ENCODE assay signal across 2 cellular contexts in the genomic region with DNA sequence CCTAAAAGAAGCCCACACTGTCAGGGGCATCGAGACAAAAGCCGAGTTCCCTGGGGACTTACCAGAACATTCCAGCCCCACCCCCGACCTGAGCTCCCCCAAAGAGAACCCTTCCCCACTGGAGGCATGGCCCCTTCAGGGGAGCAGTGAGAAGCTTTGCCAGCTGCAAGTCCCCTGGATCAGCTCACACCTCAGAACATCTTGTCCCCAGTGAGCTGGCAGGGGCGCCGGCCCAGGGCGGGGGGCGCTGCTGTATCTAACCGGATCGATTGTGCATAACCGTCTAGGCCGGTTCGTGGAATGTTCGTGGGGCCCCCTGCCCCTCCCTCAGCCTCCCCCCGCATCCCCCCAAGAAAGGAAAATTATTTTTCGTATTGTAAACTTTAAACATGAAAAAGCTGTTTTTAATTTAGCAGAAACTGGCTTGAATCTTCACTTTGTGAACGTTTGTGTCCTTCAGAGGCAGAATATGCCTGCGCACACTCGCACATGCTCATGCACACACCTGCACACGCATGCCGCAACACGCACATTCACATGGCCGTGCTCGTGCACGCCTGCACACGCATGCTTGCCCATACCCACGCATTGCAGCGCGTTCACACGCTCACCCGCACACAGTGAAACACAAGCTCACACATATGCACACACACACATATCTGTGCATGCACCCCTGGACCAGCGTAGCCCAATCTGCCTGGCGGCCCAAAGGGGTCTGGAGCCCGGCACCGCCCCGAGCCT.
TF ChIP-seq lines count a peak whose summit lies in the region.

No MANE protein-coding gene starts in this region.

TF ChIP-seq in GM23338, 12 proteins besides CTCF, POLR2A, EP300 and RAD21 (continues in another document):
- TF ChIP-seq, protein P1, sequence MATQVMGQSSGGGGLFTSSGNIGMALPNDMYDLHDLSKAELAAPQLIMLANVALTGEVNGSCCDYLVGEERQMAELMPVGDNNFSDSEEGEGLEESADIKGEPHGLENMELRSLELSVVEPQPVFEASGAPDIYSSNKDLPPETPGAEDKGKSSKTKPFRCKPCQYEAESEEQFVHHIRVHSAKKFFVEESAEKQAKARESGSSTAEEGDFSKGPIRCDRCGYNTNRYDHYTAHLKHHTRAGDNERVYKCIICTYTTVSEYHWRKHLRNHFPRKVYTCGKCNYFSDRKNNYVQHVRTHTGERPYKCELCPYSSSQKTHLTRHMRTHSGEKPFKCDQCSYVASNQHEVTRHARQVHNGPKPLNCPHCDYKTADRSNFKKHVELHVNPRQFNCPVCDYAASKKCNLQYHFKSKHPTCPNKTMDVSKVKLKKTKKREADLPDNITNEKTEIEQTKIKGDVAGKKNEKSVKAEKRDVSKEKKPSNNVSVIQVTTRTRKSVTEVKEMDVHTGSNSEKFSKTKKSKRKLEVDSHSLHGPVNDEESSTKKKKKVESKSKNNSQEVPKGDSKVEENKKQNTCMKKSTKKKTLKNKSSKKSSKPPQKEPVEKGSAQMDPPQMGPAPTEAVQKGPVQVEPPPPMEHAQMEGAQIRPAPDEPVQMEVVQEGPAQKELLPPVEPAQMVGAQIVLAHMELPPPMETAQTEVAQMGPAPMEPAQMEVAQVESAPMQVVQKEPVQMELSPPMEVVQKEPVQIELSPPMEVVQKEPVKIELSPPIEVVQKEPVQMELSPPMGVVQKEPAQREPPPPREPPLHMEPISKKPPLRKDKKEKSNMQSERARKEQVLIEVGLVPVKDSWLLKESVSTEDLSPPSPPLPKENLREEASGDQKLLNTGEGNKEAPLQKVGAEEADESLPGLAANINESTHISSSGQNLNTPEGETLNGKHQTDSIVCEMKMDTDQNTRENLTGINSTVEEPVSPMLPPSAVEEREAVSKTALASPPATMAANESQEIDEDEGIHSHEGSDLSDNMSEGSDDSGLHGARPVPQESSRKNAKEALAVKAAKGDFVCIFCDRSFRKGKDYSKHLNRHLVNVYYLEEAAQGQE (IDR thresholded peaks at IDR 0.05; ENCODE audit: unreplicated experiment): no peak
- TF ChIP-seq, protein P2, sequence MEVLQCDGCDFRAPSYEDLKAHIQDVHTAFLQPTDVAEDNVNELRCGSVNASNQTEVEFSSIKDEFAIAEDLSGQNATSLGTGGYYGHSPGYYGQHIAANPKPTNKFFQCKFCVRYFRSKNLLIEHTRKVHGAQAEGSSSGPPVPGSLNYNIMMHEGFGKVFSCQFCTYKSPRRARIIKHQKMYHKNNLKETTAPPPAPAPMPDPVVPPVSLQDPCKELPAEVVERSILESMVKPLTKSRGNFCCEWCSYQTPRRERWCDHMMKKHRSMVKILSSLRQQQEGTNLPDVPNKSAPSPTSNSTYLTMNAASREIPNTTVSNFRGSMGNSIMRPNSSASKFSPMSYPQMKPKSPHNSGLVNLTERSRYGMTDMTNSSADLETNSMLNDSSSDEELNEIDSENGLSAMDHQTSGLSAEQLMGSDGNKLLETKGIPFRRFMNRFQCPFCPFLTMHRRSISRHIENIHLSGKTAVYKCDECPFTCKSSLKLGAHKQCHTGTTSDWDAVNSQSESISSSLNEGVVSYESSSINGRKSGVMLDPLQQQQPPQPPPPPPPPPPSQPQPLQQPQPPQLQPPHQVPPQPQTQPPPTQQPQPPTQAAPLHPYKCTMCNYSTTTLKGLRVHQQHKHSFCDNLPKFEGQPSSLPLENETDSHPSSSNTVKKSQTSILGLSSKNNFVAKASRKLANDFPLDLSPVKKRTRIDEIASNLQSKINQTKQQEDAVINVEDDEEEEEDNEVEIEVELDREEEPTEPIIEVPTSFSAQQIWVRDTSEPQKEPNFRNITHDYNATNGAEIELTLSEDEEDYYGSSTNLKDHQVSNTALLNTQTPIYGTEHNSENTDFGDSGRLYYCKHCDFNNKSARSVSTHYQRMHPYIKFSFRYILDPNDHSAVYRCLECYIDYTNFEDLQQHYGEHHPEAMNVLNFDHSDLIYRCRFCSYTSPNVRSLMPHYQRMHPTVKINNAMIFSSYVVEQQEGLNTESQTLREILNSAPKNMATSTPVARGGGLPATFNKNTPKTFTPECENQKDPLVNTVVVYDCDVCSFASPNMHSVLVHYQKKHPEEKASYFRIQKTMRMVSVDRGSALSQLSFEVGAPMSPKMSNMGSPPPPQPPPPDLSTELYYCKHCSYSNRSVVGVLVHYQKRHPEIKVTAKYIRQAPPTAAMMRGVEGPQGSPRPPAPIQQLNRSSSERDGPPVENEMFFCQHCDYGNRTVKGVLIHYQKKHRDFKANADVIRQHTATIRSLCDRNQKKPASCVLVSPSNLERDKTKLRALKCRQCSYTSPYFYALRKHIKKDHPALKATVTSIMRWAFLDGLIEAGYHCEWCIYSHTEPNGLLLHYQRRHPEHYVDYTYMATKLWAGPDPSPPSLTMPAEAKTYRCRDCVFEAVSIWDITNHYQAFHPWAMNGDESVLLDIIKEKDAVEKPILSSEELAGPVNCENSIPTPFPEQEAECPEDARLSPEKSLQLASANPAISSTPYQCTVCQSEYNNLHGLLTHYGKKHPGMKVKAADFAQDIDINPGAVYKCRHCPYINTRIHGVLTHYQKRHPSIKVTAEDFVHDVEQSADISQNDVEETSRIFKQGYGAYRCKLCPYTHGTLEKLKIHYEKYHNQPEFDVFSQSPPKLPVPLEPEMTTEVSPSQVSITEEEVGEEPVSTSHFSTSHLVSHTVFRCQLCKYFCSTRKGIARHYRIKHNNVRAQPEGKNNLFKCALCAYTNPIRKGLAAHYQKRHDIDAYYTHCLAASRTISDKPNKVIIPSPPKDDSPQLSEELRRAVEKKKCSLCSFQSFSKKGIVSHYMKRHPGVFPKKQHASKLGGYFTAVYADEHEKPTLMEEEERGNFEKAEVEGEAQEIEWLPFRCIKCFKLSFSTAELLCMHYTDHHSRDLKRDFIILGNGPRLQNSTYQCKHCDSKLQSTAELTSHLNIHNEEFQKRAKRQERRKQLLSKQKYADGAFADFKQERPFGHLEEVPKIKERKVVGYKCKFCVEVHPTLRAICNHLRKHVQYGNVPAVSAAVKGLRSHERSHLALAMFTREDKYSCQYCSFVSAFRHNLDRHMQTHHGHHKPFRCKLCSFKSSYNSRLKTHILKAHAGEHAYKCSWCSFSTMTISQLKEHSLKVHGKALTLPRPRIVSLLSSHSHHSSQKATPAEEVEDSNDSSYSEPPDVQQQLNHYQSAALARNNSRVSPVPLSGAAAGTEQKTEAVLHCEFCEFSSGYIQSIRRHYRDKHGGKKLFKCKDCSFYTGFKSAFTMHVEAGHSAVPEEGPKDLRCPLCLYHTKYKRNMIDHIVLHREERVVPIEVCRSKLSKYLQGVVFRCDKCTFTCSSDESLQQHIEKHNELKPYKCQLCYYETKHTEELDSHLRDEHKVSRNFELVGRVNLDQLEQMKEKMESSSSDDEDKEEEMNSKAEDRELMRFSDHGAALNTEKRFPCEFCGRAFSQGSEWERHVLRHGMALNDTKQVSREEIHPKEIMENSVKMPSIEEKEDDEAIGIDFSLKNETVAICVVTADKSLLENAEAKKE (CRISPR knock-in tag; IDR thresholded peaks at IDR 0.05): no peak
- TF ChIP-seq ZNF331 (CRISPR knock-in tag; IDR thresholded peaks at IDR 0.05; ENCODE audit: low read depth) (no peak), JUNB (IDR thresholded peaks at IDR 0.05; ENCODE audit: unreplicated experiment) (no peak), EZH2phosphoT487 (IDR thresholded peaks at IDR 0.05; ENCODE audit: unreplicated experiment) (no peak), POLR2AphosphoS5 (IDR thresholded peaks at IDR 0.05; ENCODE audit: low read depth) (no peak), CREB1 (CRISPR knock-in tag; IDR thresholded peaks at IDR 0.05; ENCODE audit: low read depth) (no peak)
- TF ChIP-seq, protein P3, sequence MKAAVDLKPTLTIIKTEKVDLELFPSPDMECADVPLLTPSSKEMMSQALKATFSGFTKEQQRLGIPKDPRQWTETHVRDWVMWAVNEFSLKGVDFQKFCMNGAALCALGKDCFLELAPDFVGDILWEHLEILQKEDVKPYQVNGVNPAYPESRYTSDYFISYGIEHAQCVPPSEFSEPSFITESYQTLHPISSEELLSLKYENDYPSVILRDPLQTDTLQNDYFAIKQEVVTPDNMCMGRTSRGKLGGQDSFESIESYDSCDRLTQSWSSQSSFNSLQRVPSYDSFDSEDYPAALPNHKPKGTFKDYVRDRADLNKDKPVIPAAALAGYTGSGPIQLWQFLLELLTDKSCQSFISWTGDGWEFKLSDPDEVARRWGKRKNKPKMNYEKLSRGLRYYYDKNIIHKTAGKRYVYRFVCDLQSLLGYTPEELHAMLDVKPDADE (IDR thresholded peaks at IDR 0.05): no peak

TF ChIP-seq in GM12878, 131 proteins besides CTCF, POLR2A, EP300 and RAD21:
- TF ChIP-seq, protein P4, sequence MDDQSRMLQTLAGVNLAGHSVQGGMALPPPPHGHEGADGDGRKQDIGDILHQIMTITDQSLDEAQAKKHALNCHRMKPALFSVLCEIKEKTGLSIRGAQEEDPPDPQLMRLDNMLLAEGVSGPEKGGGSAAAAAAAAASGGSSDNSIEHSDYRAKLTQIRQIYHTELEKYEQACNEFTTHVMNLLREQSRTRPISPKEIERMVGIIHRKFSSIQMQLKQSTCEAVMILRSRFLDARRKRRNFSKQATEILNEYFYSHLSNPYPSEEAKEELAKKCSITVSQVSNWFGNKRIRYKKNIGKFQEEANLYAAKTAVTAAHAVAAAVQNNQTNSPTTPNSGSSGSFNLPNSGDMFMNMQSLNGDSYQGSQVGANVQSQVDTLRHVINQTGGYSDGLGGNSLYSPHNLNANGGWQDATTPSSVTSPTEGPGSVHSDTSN (IDR thresholded peaks at IDR 0.05; ENCODE audit: insufficient replicate concordance, low read depth, low read length): peak; percentile 20
- TF ChIP-seq BACH1 (IDR thresholded peaks at IDR 0.05; ENCODE audit: borderline replicate concordance): no peak
- TF ChIP-seq, protein P5, sequence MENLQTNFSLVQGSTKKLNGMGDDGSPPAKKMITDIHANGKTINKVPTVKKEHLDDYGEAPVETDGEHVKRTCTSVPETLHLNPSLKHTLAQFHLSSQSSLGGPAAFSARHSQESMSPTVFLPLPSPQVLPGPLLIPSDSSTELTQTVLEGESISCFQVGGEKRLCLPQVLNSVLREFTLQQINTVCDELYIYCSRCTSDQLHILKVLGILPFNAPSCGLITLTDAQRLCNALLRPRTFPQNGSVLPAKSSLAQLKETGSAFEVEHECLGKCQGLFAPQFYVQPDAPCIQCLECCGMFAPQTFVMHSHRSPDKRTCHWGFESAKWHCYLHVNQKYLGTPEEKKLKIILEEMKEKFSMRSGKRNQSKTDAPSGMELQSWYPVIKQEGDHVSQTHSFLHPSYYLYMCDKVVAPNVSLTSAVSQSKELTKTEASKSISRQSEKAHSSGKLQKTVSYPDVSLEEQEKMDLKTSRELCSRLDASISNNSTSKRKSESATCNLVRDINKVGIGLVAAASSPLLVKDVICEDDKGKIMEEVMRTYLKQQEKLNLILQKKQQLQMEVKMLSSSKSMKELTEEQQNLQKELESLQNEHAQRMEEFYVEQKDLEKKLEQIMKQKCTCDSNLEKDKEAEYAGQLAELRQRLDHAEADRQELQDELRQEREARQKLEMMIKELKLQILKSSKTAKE (IDR thresholded peaks at IDR 0.05; ENCODE audit: low read depth, poor library complexity, severe bottlenecking): no peak
- TF ChIP-seq, protein P6, sequence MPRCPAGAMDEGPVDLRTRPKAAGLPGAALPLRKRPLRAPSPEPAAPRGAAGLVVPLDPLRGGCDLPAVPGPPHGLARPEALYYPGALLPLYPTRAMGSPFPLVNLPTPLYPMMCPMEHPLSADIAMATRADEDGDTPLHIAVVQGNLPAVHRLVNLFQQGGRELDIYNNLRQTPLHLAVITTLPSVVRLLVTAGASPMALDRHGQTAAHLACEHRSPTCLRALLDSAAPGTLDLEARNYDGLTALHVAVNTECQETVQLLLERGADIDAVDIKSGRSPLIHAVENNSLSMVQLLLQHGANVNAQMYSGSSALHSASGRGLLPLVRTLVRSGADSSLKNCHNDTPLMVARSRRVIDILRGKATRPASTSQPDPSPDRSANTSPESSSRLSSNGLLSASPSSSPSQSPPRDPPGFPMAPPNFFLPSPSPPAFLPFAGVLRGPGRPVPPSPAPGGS (IDR thresholded peaks at IDR 0.05; ENCODE audit: borderline replicate concordance, insufficient read depth, low read depth, low read length, poor library complexity, severe bottlenecking): peak; percentile 90
- TF ChIP-seq SMAD1 (IDR thresholded peaks at IDR 0.05; ENCODE audit: low read depth, partially characterized antibody): no peak
- no peak for TF ChIP-seq ZNF24 (IDR thresholded peaks at IDR 0.05)
- TF ChIP-seq TCF3 (IDR thresholded peaks at IDR 0.05; ENCODE audit: borderline replicate concordance, insufficient read depth, low read depth, low read length): peak; percentile 85; the same call in 1 of the 2 replicates
